In genomic region chr13:113393226-113393571, GRCh38 we compare ENCODE assay signal across 8 cellular contexts. TPM values are rescaled to one million over a fixed set of nuclear protein-coding genes. Genes with fewer than 3 reads are reported as not detected.
DNase-seq lines count a peak whose midpoint lies in the region; ATAC-seq and TF ChIP-seq lines count a peak whose summit lies in the region.

No MANE protein-coding gene starts in this region.

- H3K36me3 Mint-ChIP-seq in CD8-positive, alpha-beta T cell = no peaks in the 10 kb centered on the region
- H3K36me3 Mint-ChIP-seq in naive thymus-derived CD8-positive, alpha-beta T cell = no peaks in the 10 kb centered on the region

- H3K79me2 ChIP-seq in Loucy (ENCODE audit: insufficient read depth, low read length) = peaks cover 9% of the 10 kb centered on the region; the same call in 1 of the 2 replicates

- H4K20me1 ChIP-seq in Loucy (ENCODE audit: insufficient read depth, low read length, poor library complexity, severe bottlenecking) = no peaks in the 10 kb centered on the region

- no peak for ATAC-seq in CD8-positive, alpha-beta T cell
- ATAC-seq in naive thymus-derived CD8-positive, alpha-beta T cell = no peak

- H3K9me3 ChIP-seq in CD8-positive, alpha-beta T cell (ENCODE audit: low read length) = no peaks in the 10 kb centered on the region
- 0 out of 2 replicates have a peak, but pooled peaks cover 5% of the 10 kb centered on the region for H3K9me3 ChIP-seq in Loucy (ENCODE audit: insufficient read depth, low read depth, low read length)

- no peak for TF ChIP-seq CTCF in CD8-positive, alpha-beta T cell (IDR thresholded peaks at IDR 0.05)
- no peak for TF ChIP-seq CTCF in Loucy (conservative IDR thresholded peaks at IDR 0.05; ENCODE audit: low read length)

- no peaks in the 10 kb centered on the region for H3K36me3 ChIP-seq in CD8-positive, alpha-beta T cell (ENCODE audit: insufficient read depth, low read length)
- H3K36me3 ChIP-seq in Loucy (ENCODE audit: insufficient read depth, low read length) = no peaks in the 10 kb centered on the region

- H3K4me2 ChIP-seq in Loucy (ENCODE audit: low read depth, low read length, poor library complexity, severe bottlenecking) = peak overlapping the region; percentile 93

- DNase-seq in CD8-positive, alpha-beta T cell = no peak
- DNase-seq in ecto neural progenitor cell (ENCODE audit: low spot score) (peak; percentile 42), NCI-H128 (lab: John Stamatoyannopoulos, UW; ENCODE audit: unreplicated experiment) (no peak), iPS-NIHi7 (ENCODE audit: extremely low spot score) (no peak), occipital lobe (lab: John Stamatoyannopoulos, UW) (no peak)
- no peak for DNase-seq in naive thymus-derived CD8-positive, alpha-beta T cell
- DNase-seq in stimulated activated naive CD4-positive, alpha-beta T cell (lab: John Stamatoyannopoulos, UW) = no peak

- POLR2A ChIA-PET in CD8-positive, alpha-beta T cell (lab: Charles Lee) = no interaction called here
- POLR2A ChIA-PET in naive thymus-derived CD8-positive, alpha-beta T cell (lab: Charles Lee) = no interaction called here

- H3K27ac Mint-ChIP-seq in CD8-positive, alpha-beta T cell = peak overlapping the region; percentile 72
- peak overlapping the region in 7 of 10 donors; percentile 47 to 89 (median 67) for H3K27ac Mint-ChIP-seq in naive thymus-derived CD8-positive, alpha-beta T cell

- peaks cover 3% of the 10 kb centered on the region for H3K4me1 Mint-ChIP-seq in CD8-positive, alpha-beta T cell (ENCODE audit: low read depth)
- peaks cover 2 to 6% (median 6%) of the 10 kb centered on the region in 4 donors for H3K4me1 Mint-ChIP-seq in naive thymus-derived CD8-positive, alpha-beta T cell

- intact Hi-C loops in CD8-positive, alpha-beta T cell (cut with DNase I, micrococcal nuclease) = loop anchor here (10.0 kb wide), 1 partner anchor 238 kb away; the partner anchor contains the start of gene PROZ (in 2 of the 2)

- H3K9me2 ChIP-seq in Loucy (replicated peaks; ENCODE audit: low read depth, low read length) = no peaks in the 10 kb centered on the region

- H3K27ac ChIP-seq in CD8-positive, alpha-beta T cell (ENCODE audit: low read depth, low read length) = no peak overlapping the region

- no peaks in the 10 kb centered on the region for H3K27me3 ChIP-seq in CD8-positive, alpha-beta T cell (ENCODE audit: insufficient read depth, low read length)
- H3K27me3 ChIP-seq in Loucy (ENCODE audit: insufficient read depth, low read length, poor library complexity, severe bottlenecking) = no peaks in the 10 kb centered on the region

- H2AFZ ChIP-seq in Loucy (ENCODE audit: low read length) = peak overlapping the region; percentile 74

- H3K9me3 Mint-ChIP-seq in CD8-positive, alpha-beta T cell = no peaks in the 10 kb centered on the region
- peaks cover 0 to 6% (median 0%) of the 10 kb centered on the region in 9 donors for H3K9me3 Mint-ChIP-seq in naive thymus-derived CD8-positive, alpha-beta T cell

- H3K4me3 ChIP-seq in CD8-positive, alpha-beta T cell (ENCODE audit: low read depth, low read length) = peak overlapping the region; percentile 61
- H3K4me3 ChIP-seq in Loucy (ENCODE audit: low read length, poor library complexity, severe bottlenecking) = peak overlapping the region; percentile 85

- no peaks in the 10 kb centered on the region for H3K27me3 Mint-ChIP-seq in CD8-positive, alpha-beta T cell (ENCODE audit: low read depth)
- H3K27me3 Mint-ChIP-seq in naive thymus-derived CD8-positive, alpha-beta T cell = no peaks in the 10 kb centered on the region

- H3K4me3 Mint-ChIP-seq in CD8-positive, alpha-beta T cell = peak overlapping the region; percentile 87
- H3K4me3 Mint-ChIP-seq in naive thymus-derived CD8-positive, alpha-beta T cell = peak overlapping the region; percentile 73 to 90 (median 87)

- H3K4me1 ChIP-seq in CD8-positive, alpha-beta T cell (ENCODE audit: insufficient read depth, low read length) = peaks cover 8% of the 10 kb centered on the region
- no peaks in the 10 kb centered on the region for H3K4me1 ChIP-seq in Loucy (ENCODE audit: insufficient read depth, low read length, poor library complexity, severe bottlenecking)

- no peaks in the 10 kb centered on the region for H3F3A ChIP-seq in Loucy (ENCODE audit: low read depth)

- CTCF ChIA-PET in CD8-positive, alpha-beta T cell (lab: Charles Lee) = interaction anchor here (1.6 kb wide), 1 partner anchor 450 kb away, joined by 7 read pairs; no protein-coding TSS in a partner anchor

- H3K9ac ChIP-seq in Loucy (ENCODE audit: low read depth, low read length, poor library complexity, severe bottlenecking) = peak overlapping the region; percentile 78

RNA-seq across cellular contexts. Expression of gene GRTP1, which starts 29.3 kb away (rescaled TPM):
- not detected for total RNA-seq in CD8-positive, alpha-beta T cell
- total RNA-seq in naive thymus-derived CD8-positive, alpha-beta T cell = not detected
- not detected for polyA plus RNA-seq in naive thymus-derived CD8-positive, alpha-beta T cell
- 1.6 TPM for total RNA-seq in occipital lobe
